1 cellular context compared by ENCODE assay signal in the genomic region with DNA sequence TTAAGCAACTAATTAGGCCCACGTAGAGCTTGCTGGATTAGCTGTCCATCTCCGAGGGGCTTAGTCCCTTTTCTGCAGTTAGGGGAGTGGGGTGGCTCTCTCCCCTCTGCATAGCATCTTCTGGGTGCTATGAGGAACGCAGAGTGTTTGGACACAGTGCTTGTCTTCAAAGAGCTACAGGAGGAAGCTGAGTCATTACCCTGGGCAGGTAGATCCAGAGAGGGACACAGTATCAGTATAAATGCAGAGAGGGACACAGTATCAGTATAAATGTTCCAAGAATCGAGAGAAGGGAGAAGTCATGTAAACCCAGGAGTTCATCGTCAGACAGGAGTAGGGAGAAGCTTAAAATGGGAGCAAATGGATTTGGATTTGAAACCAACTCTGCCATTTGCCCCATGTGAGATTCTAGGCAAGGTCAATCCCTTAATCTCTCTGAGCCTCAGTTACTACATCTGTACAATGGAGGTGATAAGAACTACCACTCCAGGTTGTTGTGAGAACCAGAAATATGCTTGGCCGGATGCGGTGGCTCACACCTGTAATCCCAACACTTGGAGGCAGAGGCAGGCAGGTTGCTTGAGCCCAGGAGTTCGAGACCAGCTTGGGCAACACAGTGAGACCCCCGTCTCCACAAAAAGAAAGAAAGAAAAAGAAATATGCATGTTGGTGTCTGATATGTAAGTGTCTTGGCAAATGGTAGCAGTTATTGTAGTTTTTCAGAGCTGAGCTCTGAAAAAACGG.
A peak's percentile ranks its signal among the peaks of the same experiment; 100 is the strongest.
TF ChIP-seq lines count a peak whose summit lies in the region.

No MANE protein-coding gene starts in this region.

TF ChIP-seq in HepG2, 621 proteins besides CTCF, POLR2A, EP300 and RAD21 (continues in another document):
- TF ChIP-seq ZBTB46 (CRISPR knock-in tag; IDR thresholded peaks at IDR 0.05; ENCODE audit: borderline replicate concordance) (no peak), ZNF124 (CRISPR knock-in tag; IDR thresholded peaks at IDR 0.05) (no peak), HCFC1 (IDR thresholded peaks at IDR 0.05; ENCODE audit: low read depth, low read length) (no peak), ZNF691 (CRISPR knock-in tag; IDR thresholded peaks at IDR 0.05; ENCODE audit: borderline replicate concordance, low read depth) (no peak), ZSCAN9 (CRISPR knock-in tag; IDR thresholded peaks at IDR 0.05; ENCODE audit: borderline replicate concordance) (peak; percentile 65; the same call in 1 of the 2 replicates), NAIF1 (CRISPR knock-in tag; IDR thresholded peaks at IDR 0.05; ENCODE audit: borderline replicate concordance) (no peak), ZMYM3 (CRISPR knock-in tag; IDR thresholded peaks at IDR 0.05) (peak; percentile 64), ZSCAN21 (CRISPR knock-in tag; IDR thresholded peaks at IDR 0.05; ENCODE audit: borderline replicate concordance) (peak; percentile 88; the same call in 1 of the 2 replicates), SRSF9 (IDR thresholded peaks at IDR 0.05; ENCODE audit: borderline replicate concordance, insufficient read depth, low read depth, low read length, poor library complexity, severe bottlenecking) (no peak), ZFP36L1 (CRISPR knock-in tag; IDR thresholded peaks at IDR 0.05) (no peak), ZMYM4 (CRISPR knock-in tag; IDR thresholded peaks at IDR 0.05) (no peak), HNF4G (IDR thresholded peaks at IDR 0.05; ENCODE audit: borderline replicate concordance, low read depth, low read length) (no peak), HNF4G (CRISPR knock-in tag; IDR thresholded peaks at IDR 0.05; ENCODE audit: borderline replicate concordance, low read depth) (no peak), ZNF317 (CRISPR knock-in tag; IDR thresholded peaks at IDR 0.05) (no peak), ZFP37 (CRISPR knock-in tag; IDR thresholded peaks at IDR 0.05; ENCODE audit: borderline replicate concordance) (no peak), MTF2 (CRISPR knock-in tag; IDR thresholded peaks at IDR 0.05; ENCODE audit: borderline replicate concordance) (no peak), ZNF225 (CRISPR knock-in tag; IDR thresholded peaks at IDR 0.05) (no peak), ZNF572 (CRISPR knock-in tag; IDR thresholded peaks at IDR 0.05) (no peak), NR2F6 (IDR thresholded peaks at IDR 0.05) (no peak), NR2F6 (CRISPR knock-in tag; IDR thresholded peaks at IDR 0.05) (no peak), TRIM22 (IDR thresholded peaks at IDR 0.05) (no peak), SSRP1 (CRISPR knock-in tag; IDR thresholded peaks at IDR 0.05) (no peak), ZFP36L2 (CRISPR knock-in tag; IDR thresholded peaks at IDR 0.05) (no peak), HOXD1 (CRISPR knock-in tag; IDR thresholded peaks at IDR 0.05) (no peak), FOSL1 (CRISPR knock-in tag; IDR thresholded peaks at IDR 0.05; ENCODE audit: borderline replicate concordance) (no peak), SPEN (CRISPR knock-in tag; IDR thresholded peaks at IDR 0.05; ENCODE audit: low read depth) (no peak), SIX4 (CRISPR knock-in tag; IDR thresholded peaks at IDR 0.05) (no peak), TAF15 (IDR thresholded peaks at IDR 0.05; ENCODE audit: low read depth, low read length, poor library complexity, severe bottlenecking) (no peak), ZBTB26 (CRISPR knock-in tag; IDR thresholded peaks at IDR 0.05; ENCODE audit: borderline replicate concordance) (no peak), ZFX (CRISPR knock-in tag; IDR thresholded peaks at IDR 0.05; ENCODE audit: low read depth) (no peak), ZNF629 (CRISPR knock-in tag; conservative IDR thresholded peaks at IDR 0.05) (peak; percentile 79)
- TF ChIP-seq, protein P1, sequence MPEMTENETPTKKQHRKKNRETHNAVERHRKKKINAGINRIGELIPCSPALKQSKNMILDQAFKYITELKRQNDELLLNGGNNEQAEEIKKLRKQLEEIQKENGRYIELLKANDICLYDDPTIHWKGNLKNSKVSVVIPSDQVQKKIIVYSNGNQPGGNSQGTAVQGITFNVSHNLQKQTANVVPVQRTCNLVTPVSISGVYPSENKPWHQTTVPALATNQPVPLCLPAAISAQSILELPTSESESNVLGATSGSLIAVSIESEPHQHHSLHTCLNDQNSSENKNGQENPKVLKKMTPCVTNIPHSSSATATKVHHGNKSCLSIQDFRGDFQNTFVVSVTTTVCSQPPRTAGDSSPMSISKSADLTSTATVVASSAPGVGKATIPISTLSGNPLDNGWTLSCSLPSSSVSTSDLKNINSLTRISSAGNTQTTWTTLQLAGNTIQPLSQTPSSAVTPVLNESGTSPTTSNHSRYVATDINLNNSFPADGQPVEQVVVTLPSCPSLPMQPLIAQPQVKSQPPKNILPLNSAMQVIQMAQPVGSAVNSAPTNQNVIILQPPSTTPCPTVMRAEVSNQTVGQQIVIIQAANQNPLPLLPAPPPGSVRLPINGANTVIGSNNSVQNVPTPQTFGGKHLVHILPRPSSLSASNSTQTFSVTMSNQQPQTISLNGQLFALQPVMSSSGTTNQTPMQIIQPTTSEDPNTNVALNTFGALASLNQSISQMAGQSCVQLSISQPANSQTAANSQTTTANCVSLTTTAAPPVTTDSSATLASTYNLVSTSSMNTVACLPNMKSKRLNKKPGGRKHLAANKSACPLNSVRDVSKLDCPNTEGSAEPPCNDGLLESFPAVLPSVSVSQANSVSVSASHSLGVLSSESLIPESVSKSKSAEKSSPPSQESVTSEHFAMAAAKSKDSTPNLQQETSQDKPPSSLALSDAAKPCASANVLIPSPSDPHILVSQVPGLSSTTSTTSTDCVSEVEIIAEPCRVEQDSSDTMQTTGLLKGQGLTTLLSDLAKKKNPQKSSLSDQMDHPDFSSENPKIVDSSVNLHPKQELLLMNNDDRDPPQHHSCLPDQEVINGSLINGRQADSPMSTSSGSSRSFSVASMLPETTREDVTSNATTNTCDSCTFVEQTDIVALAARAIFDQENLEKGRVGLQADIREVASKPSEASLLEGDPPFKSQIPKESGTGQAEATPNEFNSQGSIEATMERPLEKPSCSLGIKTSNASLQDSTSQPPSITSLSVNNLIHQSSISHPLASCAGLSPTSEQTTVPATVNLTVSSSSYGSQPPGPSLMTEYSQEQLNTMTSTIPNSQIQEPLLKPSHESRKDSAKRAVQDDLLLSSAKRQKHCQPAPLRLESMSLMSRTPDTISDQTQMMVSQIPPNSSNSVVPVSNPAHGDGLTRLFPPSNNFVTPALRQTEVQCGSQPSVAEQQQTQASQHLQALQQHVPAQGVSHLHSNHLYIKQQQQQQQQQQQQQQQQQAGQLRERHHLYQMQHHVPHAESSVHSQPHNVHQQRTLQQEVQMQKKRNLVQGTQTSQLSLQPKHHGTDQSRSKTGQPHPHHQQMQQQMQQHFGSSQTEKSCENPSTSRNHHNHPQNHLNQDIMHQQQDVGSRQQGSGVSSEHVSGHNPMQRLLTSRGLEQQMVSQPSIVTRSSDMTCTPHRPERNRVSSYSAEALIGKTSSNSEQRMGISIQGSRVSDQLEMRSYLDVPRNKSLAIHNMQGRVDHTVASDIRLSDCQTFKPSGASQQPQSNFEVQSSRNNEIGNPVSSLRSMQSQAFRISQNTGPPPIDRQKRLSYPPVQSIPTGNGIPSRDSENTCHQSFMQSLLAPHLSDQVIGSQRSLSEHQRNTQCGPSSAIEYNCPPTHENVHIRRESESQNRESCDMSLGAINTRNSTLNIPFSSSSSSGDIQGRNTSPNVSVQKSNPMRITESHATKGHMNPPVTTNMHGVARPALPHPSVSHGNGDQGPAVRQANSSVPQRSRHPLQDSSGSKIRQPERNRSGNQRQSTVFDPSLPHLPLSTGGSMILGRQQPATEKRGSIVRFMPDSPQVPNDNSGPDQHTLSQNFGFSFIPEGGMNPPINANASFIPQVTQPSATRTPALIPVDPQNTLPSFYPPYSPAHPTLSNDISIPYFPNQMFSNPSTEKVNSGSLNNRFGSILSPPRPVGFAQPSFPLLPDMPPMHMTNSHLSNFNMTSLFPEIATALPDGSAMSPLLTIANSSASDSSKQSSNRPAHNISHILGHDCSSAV (CRISPR knock-in tag; IDR thresholded peaks at IDR 0.05; ENCODE audit: borderline replicate concordance), result no peak
- TF ChIP-seq, protein P2, sequence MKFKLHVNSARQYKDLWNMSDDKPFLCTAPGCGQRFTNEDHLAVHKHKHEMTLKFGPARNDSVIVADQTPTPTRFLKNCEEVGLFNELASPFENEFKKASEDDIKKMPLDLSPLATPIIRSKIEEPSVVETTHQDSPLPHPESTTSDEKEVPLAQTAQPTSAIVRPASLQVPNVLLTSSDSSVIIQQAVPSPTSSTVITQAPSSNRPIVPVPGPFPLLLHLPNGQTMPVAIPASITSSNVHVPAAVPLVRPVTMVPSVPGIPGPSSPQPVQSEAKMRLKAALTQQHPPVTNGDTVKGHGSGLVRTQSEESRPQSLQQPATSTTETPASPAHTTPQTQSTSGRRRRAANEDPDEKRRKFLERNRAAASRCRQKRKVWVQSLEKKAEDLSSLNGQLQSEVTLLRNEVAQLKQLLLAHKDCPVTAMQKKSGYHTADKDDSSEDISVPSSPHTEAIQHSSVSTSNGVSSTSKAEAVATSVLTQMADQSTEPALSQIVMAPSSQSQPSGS (CRISPR knock-in tag; IDR thresholded peaks at IDR 0.05), result no peak
- TF ChIP-seq, protein P3, sequence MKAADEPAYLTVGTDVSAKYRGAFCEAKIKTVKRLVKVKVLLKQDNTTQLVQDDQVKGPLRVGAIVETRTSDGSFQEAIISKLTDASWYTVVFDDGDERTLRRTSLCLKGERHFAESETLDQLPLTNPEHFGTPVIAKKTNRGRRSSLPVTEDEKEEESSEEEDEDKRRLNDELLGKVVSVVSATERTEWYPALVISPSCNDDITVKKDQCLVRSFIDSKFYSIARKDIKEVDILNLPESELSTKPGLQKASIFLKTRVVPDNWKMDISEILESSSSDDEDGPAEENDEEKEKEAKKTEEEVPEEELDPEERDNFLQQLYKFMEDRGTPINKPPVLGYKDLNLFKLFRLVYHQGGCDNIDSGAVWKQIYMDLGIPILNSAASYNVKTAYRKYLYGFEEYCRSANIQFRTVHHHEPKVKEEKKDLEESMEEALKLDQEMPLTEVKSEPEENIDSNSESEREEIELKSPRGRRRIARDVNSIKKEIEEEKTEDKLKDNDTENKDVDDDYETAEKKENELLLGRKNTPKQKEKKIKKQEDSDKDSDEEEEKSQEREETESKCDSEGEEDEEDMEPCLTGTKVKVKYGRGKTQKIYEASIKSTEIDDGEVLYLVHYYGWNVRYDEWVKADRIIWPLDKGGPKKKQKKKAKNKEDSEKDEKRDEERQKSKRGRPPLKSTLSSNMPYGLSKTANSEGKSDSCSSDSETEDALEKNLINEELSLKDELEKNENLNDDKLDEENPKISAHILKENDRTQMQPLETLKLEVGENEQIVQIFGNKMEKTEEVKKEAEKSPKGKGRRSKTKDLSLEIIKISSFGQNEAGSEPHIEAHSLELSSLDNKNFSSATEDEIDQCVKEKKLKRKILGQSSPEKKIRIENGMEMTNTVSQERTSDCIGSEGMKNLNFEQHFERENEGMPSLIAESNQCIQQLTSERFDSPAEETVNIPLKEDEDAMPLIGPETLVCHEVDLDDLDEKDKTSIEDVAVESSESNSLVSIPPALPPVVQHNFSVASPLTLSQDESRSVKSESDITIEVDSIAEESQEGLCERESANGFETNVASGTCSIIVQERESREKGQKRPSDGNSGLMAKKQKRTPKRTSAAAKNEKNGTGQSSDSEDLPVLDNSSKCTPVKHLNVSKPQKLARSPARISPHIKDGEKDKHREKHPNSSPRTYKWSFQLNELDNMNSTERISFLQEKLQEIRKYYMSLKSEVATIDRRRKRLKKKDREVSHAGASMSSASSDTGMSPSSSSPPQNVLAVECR (CRISPR knock-in tag; IDR thresholded peaks at IDR 0.05; ENCODE audit: borderline replicate concordance), result no peak
- TF ChIP-seq, protein P4, sequence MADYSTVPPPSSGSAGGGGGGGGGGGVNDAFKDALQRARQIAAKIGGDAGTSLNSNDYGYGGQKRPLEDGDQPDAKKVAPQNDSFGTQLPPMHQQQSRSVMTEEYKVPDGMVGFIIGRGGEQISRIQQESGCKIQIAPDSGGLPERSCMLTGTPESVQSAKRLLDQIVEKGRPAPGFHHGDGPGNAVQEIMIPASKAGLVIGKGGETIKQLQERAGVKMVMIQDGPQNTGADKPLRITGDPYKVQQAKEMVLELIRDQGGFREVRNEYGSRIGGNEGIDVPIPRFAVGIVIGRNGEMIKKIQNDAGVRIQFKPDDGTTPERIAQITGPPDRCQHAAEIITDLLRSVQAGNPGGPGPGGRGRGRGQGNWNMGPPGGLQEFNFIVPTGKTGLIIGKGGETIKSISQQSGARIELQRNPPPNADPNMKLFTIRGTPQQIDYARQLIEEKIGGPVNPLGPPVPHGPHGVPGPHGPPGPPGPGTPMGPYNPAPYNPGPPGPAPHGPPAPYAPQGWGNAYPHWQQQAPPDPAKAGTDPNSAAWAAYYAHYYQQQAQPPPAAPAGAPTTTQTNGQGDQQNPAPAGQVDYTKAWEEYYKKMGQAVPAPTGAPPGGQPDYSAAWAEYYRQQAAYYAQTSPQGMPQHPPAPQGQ (CRISPR knock-in tag; IDR thresholded peaks at IDR 0.05; ENCODE audit: borderline replicate concordance), result no peak
